ENCODE assay signal across 11 cellular contexts in the genomic region with DNA sequence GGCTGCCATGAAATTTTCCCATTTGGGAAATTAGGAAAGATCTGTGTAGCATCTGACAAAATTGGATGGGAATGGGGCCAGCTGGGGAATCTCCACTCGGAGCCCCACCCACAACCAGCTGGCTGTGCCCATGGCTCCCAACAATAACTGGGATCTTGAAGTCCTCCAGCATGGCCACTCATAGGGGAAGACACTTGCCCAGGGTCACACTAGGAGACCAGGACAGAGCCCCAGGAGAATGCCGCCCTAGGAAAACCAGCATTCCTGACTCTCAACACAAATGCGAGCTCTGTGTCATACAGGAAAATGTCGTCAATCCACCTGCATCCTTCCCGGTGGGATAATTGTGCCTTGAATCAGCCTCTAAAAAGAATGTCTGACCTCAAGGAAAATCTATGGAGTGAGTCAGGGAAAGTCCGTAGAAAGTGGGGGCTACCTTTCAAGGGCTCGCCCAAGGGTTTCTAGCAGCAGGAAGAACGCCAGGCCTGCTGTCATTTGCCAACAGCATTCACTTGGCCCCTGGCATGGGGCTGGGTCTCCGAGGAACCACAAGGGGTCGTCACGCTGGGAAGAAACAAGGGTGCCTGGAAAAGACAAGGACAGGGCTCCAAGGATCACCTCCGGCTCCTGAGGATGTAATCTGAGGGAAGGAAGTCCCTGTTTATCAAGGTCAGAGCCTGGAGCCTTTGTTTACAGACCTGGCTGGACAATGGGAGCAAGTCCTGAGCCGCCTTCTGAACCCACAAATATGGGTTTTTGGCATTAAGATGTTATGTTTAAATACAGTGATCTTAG. TPM values are rescaled to one million over a fixed set of nuclear protein-coding genes. Genes with fewer than 3 reads are reported as not detected.
A peak's percentile ranks its signal among the peaks of the same experiment; 100 is the strongest.
DNase-seq lines count a peak whose midpoint lies in the region; ATAC-seq, FAIRE-seq and TF ChIP-seq lines count a peak whose summit lies in the region.
"Had no signal": no experiment of that assay in that cellular context is flagged by ENCODE, and none has a peak within 500 bp of the region (broad histone marks: within the 10 kb centered on the region; RNA-seq: fewer than 3 reads in every experiment).

No MANE protein-coding gene starts in this region.

- CTCF ChIA-PET in mammary epithelial cell (lab: Charles Lee; ENCODE audit: low non-redundant PET), result interaction anchor here (0.9 kb wide), 1 partner anchor 104 kb away, joined by 3 read pairs; no protein-coding TSS in a partner anchor

- H3K9me2 ChIP-seq in Karpas-422 (replicated peaks; ENCODE audit: insufficient read depth, low read length), result no peaks in the 10 kb centered on the region

- intact Hi-C loops in mammary epithelial cell (cut with micrococcal nuclease), result no loop called here

- WGBS in mammary epithelial cell (ENCODE audit: low coverage, missing lambda C conversion rate), result 34% methylated on average over 12 of the region's 13 CpGs

- H3K27me3 ChIP-seq in mammary epithelial cell (ENCODE audit: insufficient read depth, low read length) (no peaks in the 10 kb centered on the region), keratinocyte (ENCODE audit: control insufficient read depth, extremely low read depth, insufficient read depth, low read length) (no peaks in the 10 kb centered on the region), subcutaneous abdominal adipose tissue (ENCODE audit: control insufficient read depth in 5 of 5, insufficient read depth in 4 of 5, low read length in 5 of 5) (no peaks in the 10 kb centered on the region), Karpas-422 (ENCODE audit: low read length) (no peaks in the 10 kb centered on the region)

- TF ChIP-seq CTCF in mammary epithelial cell (conservative IDR thresholded peaks at IDR 0.05 in 1 of 2, IDR thresholded peaks at IDR 0.05 in 1 of 2; ENCODE audit: extremely low read depth in 1 of 2, insufficient read depth in 1 of 2, low read depth in 1 of 2, low read length in 2 of 2), result no peak
- TF ChIP-seq CTCF in keratinocyte (optimal IDR thresholded peaks at IDR 0.05 in 1 of 3, IDR thresholded peaks at IDR 0.05 in 1 of 3, conservative IDR thresholded peaks at IDR 0.05 in 1 of 3; ENCODE audit: extremely low read depth in 1 of 3, insufficient read depth in 2 of 3, low read length in 3 of 3), result peak in 1 of 3 experiments; percentile 3

- H3K4me2 ChIP-seq in mammary epithelial cell (ENCODE audit: insufficient read depth, low read depth, low read length) (peak overlapping the region; percentile 65), keratinocyte (ENCODE audit: control insufficient read depth, extremely low read depth, insufficient read depth, low read depth, low read length) (peak overlapping the region; percentile 83), Karpas-422 (ENCODE audit: low read depth, low read length, poor library complexity, severe bottlenecking) (no peak overlapping the region)

- H3K9ac ChIP-seq in mammary epithelial cell (ENCODE audit: insufficient read depth, low read length) (no peak overlapping the region), keratinocyte (ENCODE audit: control insufficient read depth, extremely low read depth, insufficient read depth, low read length) (peak overlapping the region; percentile 82), subcutaneous abdominal adipose tissue (ENCODE audit: low read length in 5 of 5) (peak overlapping the region in 2 of 5 donors; percentile 55 to 56), Karpas-422 (ENCODE audit: low read length) (no peak overlapping the region)

- peak; percentile 85 for FAIRE-seq in keratinocyte (lab: Jason Lieb, UNC)
- FAIRE-seq: GM12892 had no signal

- no peaks in the 10 kb centered on the region for H3K79me2 ChIP-seq in mammary epithelial cell (ENCODE audit: insufficient read depth, low read length)
- no peaks in the 10 kb centered on the region for H3K79me2 ChIP-seq in keratinocyte (ENCODE audit: control insufficient read depth, insufficient read depth, low read length)
- no peaks in the 10 kb centered on the region for H3K79me2 ChIP-seq in Karpas-422 (ENCODE audit: low read length)

- no peak for ATAC-seq in HG02642 (IDR thresholded peaks at IDR 0.05; ENCODE audit: poor library complexity, unreplicated experiment)
- no peak for ATAC-seq in activated CD4-positive, CD25-positive, alpha-beta regulatory T cell treated with anti-CD3 and anti-CD28 coated beads, Interleukin-2, amount 50 U/mL, for 24 hours

- peak; percentile 94 for DNase-seq in HS-5 (ENCODE audit: low read depth)
- DNase-seq in mammary epithelial cell, result peak; percentile 87
- no peak for DNase-seq in keratinocyte (ENCODE audit: low read depth, low spot score)
- DNase-seq in Karpas-422, result no peak
- no peak for DNase-seq in activated CD4-positive, alpha-beta T cell treated with anti-CD3 and anti-CD28 coated beads for 4 hours
- DNase-seq: effector CD4-positive, alpha-beta T cell had no signal

- H3K36me3 ChIP-seq in mammary epithelial cell (ENCODE audit: insufficient read depth, low read length) (no peaks in the 10 kb centered on the region), keratinocyte (ENCODE audit: control insufficient read depth in 2 of 2, extremely low read depth in 1 of 2, insufficient read depth in 2 of 2, low read length in 2 of 2) (no peaks in the 10 kb centered on the region), subcutaneous abdominal adipose tissue (ENCODE audit: control insufficient read depth in 5 of 5, insufficient read depth in 5 of 5, low read length in 5 of 5) (peaks cover 0 to 31% (median 10%) of the 10 kb centered on the region in 5 donors), Karpas-422 (ENCODE audit: insufficient read depth, low read length) (no peaks in the 10 kb centered on the region)

- H3K9me3 ChIP-seq in mammary epithelial cell (replicated peaks; ENCODE audit: insufficient read depth, low read length) (no peaks in the 10 kb centered on the region), keratinocyte (ENCODE audit: control insufficient read depth, low read depth, low read length) (no peaks in the 10 kb centered on the region), subcutaneous abdominal adipose tissue (ENCODE audit: control insufficient read depth in 5 of 5, low read length in 5 of 5) (no peaks in the 10 kb centered on the region), Karpas-422 (ENCODE audit: low read length) (no peaks in the 10 kb centered on the region)

- in situ Hi-C loops in mammary epithelial cell (cut with MboI; ENCODE audit: low sequenced_read_pairs in 2 of 2), result no loop called here

- BruUV-seq in mammary epithelial cell (replicated peaks; lab: Mats Ljungman, UMichigan), result no TSS peak

- no peak overlapping the region for H3K4me3 ChIP-seq in mammary epithelial cell (replicated peaks in 1 of 3; ENCODE audit: insufficient read depth in 1 of 3, low read depth in 2 of 3, low read length in 3 of 3)
- peak overlapping the region in 1 of 3 experiments; percentile 23 for H3K4me3 ChIP-seq in keratinocyte (ENCODE audit: control insufficient read depth in 2 of 3, extremely low read depth in 1 of 3, insufficient read depth in 2 of 3, low read depth in 1 of 3, low read length in 3 of 3)
- peak overlapping the region in 1 of 5 donors; percentile 15 for H3K4me3 ChIP-seq in subcutaneous abdominal adipose tissue (ENCODE audit: low read depth in 1 of 5, low read length in 5 of 5)
- H3K4me3 ChIP-seq in Karpas-422 (ENCODE audit: low read length), result no peak overlapping the region
- H3K4me3 ChIP-seq: skin epidermis had no signal

- H4K20me1 ChIP-seq in mammary epithelial cell (ENCODE audit: insufficient read depth, low read length), result no peaks in the 10 kb centered on the region
- no peaks in the 10 kb centered on the region for H4K20me1 ChIP-seq in keratinocyte (ENCODE audit: control insufficient read depth, extremely low read depth, insufficient read depth, low read length)
- H4K20me1 ChIP-seq in Karpas-422 (ENCODE audit: insufficient read depth, low read depth, low read length), result no peaks in the 10 kb centered on the region

- dilution Hi-C loops in mammary epithelial cell (cut with HindIII; ENCODE audit: low sequenced_read_pairs) (no loop called here), keratinocyte (cut with MboI; ENCODE audit: extremely low pct_ligation_motif_present, low sequenced_read_pairs) (no loop called here)

- H3K27ac ChIP-seq in mammary epithelial cell (ENCODE audit: insufficient read depth, low read depth, low read length) (peak overlapping the region; percentile 90), keratinocyte (ENCODE audit: control insufficient read depth, insufficient read depth, low read length) (peak overlapping the region; percentile 95), subcutaneous abdominal adipose tissue (ENCODE audit: low read depth, low read length) (peak overlapping the region; percentile 87), Karpas-422 (ENCODE audit: low read length) (no peak overlapping the region)

- no peaks in the 10 kb centered on the region for H3K9me1 ChIP-seq in keratinocyte (ENCODE audit: control insufficient read depth, extremely low read depth, insufficient read depth, low read length)

- H3K4me1 ChIP-seq in mammary epithelial cell (ENCODE audit: insufficient read depth, low read length) (peaks cover 23% of the 10 kb centered on the region), keratinocyte (ENCODE audit: control insufficient read depth, extremely low read depth, insufficient read depth, low read length) (peaks cover 28% of the 10 kb centered on the region), subcutaneous abdominal adipose tissue (ENCODE audit: control insufficient read depth in 5 of 5, insufficient read depth in 5 of 5, low read length in 5 of 5) (peaks cover 7 to 82% (median 16%) of the 10 kb centered on the region in 5 donors), Karpas-422 (ENCODE audit: low read length) (no peaks in the 10 kb centered on the region)

- H2AFZ ChIP-seq in mammary epithelial cell (ENCODE audit: low read depth, low read length) (peak overlapping the region; percentile 74), keratinocyte (ENCODE audit: control insufficient read depth, low read length) (peak overlapping the region; percentile 49), Karpas-422 (ENCODE audit: low read length) (no peak overlapping the region)

RNA-seq across cellular contexts. Expression of gene CDH5, which starts 15.9 kb away (rescaled TPM):
- total RNA-seq in mammary epithelial cell, result under 1 TPM in 1 of 2 donors, not detected in 1; 0.12 TPM
- polyA plus RNA-seq in mammary epithelial cell (0.03 TPM), keratinocyte (0.02 to 0.05 TPM in 2 of 3 replicates, not detected in the other)
- polyA minus RNA-seq in mammary epithelial cell (not detected), keratinocyte (not detected in 3 replicates)
- polyA plus RNA-seq in keratinocyte (2011; ENCODE audit: low read depth), result 0.85 TPM
- 0.01 TPM in 1 of 2 replicates, not detected in the other for polyA plus RNA-seq in keratinocyte (2011; cell fraction: cytosol; rRNA removed)
- 0.06 and 0.12 TPM in 2 replicates for polyA plus RNA-seq in keratinocyte (2011; cell fraction: nucleus; rRNA removed)
- polyA plus RNA-seq in keratinocyte (2012; ENCODE audit: low replicate concordance), result 0.06 TPM in 1 of 2 replicates, not detected in the other
- polyA minus RNA-seq in keratinocyte (2011; cell fraction: cytosol; rRNA and poly(A)+ RNA removed), result not detected
- polyA minus RNA-seq in keratinocyte (2011; cell fraction: nucleus; rRNA and poly(A)+ RNA removed), result not detected in 2 replicates
- not detected in 2 replicates for total RNA-seq in Karpas-422 (2014; rRNA removed; shearing (Covaris generic); ENCODE audit: low replicate concordance)

RNA-seq across cellular contexts. Expression of gene BEAN1, which starts 44.7 kb away (rescaled TPM):
- total RNA-seq in mammary epithelial cell, result 1 to 10 TPM; 1.3 to 1.9 TPM
- polyA plus RNA-seq in mammary epithelial cell (0.61 TPM), keratinocyte (0.07 to 0.82 TPM (median 0.24 TPM) in 3 replicates)
- polyA minus RNA-seq in mammary epithelial cell (not detected), keratinocyte (0.13 to 0.29 TPM (median 0.26 TPM) in 3 replicates)
- 0.27 TPM for polyA plus RNA-seq in keratinocyte (2011; ENCODE audit: low read depth)
- polyA plus RNA-seq in keratinocyte (2011; cell fraction: cytosol; rRNA removed), result 0.13 and 0.51 TPM in 2 replicates
- 0.75 and 1.0 TPM in 2 replicates for polyA plus RNA-seq in keratinocyte (2011; cell fraction: nucleus; rRNA removed)
- polyA plus RNA-seq in keratinocyte (2012; ENCODE audit: low replicate concordance), result 0.15 and 1.7 TPM in 2 replicates
- not detected for polyA minus RNA-seq in keratinocyte (2011; cell fraction: cytosol; rRNA and poly(A)+ RNA removed)
- 0.32 TPM in 1 of 2 replicates, not detected in the other for polyA minus RNA-seq in keratinocyte (2011; cell fraction: nucleus; rRNA and poly(A)+ RNA removed)
- total RNA-seq in Karpas-422 (2014; rRNA removed; shearing (Covaris generic); ENCODE audit: low replicate concordance), result not detected in 2 replicates

Comparison
In these comparisons a context has a peak if more than half of its experiments do, and no peak if none do; other contexts are left out.
1. DNase-seq: peak in HS-5 (single experiment) and mammary epithelial cell (single experiment); none in keratinocyte (single experiment), Karpas-422 (single experiment) and activated CD4-positive, alpha-beta T cell treated with anti-CD3 and anti-CD28 coated beads for 4 hours (0 of 2).